ENCODE assay signal across 8 cellular contexts in the genomic region with DNA sequence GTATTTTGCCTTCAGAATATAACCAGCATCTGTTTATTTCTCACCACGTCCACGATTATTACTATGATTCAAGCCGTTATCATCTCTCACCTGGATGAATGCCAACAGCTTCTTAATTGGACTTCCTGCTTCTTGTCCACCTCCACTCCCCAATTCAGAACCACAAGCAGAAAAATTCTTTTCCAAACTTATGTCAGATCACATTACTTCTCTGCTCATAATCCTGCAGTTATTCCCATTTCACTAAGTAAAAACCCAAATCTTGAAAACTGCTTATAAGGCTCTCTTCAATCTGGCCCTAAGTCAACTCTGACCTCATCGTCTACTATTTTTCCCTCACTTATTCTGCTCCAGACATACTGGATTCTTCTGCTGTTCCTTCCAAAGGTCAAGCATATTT. TPM values are rescaled to one million over a fixed set of nuclear protein-coding genes. Genes with fewer than 3 reads are reported as not detected.
DNase-seq lines count a peak whose midpoint lies in the region; ATAC-seq, FAIRE-seq and TF ChIP-seq lines count a peak whose summit lies in the region.

No MANE protein-coding gene starts in this region.

- peak overlapping the region; percentile 92 for H3K4me2 ChIP-seq in HepG2 (ENCODE audit: low read depth, low read length)

- no peaks in the 10 kb centered on the region for H4K20me1 ChIP-seq in HepG2 (ENCODE audit: insufficient read depth, low read length)

- 0 out of 2 replicates have a peak overlapping the region, but pooled peaks have one; percentile 97 for H3K9ac ChIP-seq in HepG2 (ENCODE audit: insufficient read depth, low read depth, low read length)

- CTCF ChIA-PET in HepG2 (lab: Yijun Ruan, JAX; ENCODE audit: low intra/inter-chr PET ratio, low total read pairs), result interaction anchor here (1.3 to 1.5 kb wide), 3 partner anchors 13 to 516 kb away, joined by 4 to 11 read pairs (median 5); no protein-coding TSS in a partner anchor

- no peak overlapping the region for H2AFZ ChIP-seq in HepG2 (ENCODE audit: low read length)

- H3K27me3 ChIP-seq in HepG2 (ENCODE audit: control insufficient read depth in 1 of 2, insufficient read depth in 2 of 2, low read length in 2 of 2) (no peaks in the 10 kb centered on the region; a peak in 1 of 5 replicates), right lobe of liver (no peaks in the 10 kb centered on the region)

- TF ChIP-seq CTCF in HepG2 (CRISPR knock-in tag; IDR thresholded peaks at IDR 0.05) (no peak), right lobe of liver (IDR thresholded peaks at IDR 0.05) (no peak), astrocyte of the cerebellum (IDR thresholded peaks at IDR 0.05; ENCODE audit: low read depth, low read length, missing control alignments) (no peak), lower leg skin (IDR thresholded peaks at IDR 0.05) (no peak)

- no TSS peak for BruUV-seq in HepG2 (replicated peaks; lab: Mats Ljungman, UMichigan)

- no peak for ATAC-seq in HepG2
- ATAC-seq in right lobe of liver, result no peak
- ATAC-seq in GM19324 (IDR thresholded peaks at IDR 0.05; ENCODE audit: low FRiP score, unreplicated experiment), result no peak

- H3K36me3 ChIP-seq in HepG2 (replicated peaks in 1 of 2; ENCODE audit: control insufficient read depth in 1 of 2, insufficient read depth in 2 of 2, low read length in 2 of 2), result 0 out of 5 replicates have a peak, but pooled peaks cover 0 to 4% of the 10 kb centered on the region in 2 experiments
- H3K36me3 ChIP-seq in right lobe of liver, result no peaks in the 10 kb centered on the region

- peaks cover 24% of the 10 kb centered on the region for H3K4me1 ChIP-seq in HepG2 (ENCODE audit: insufficient read depth, low read length)
- peaks cover 0 to 12% (median 6%) of the 10 kb centered on the region in 4 donors for H3K4me1 ChIP-seq in right lobe of liver

- intact Hi-C loops in HepG2 (cut with micrococcal nuclease; ENCODE audit: unreplicated experiment) (no loop called here), right lobe of liver (cut with DNase I) (no loop called here), lower leg skin (cut with DNase I; ENCODE audit: low total_unique reads) (no loop called here)

- in situ Hi-C loops in HepG2 (cut with HindIII; ENCODE audit: extremely low pct_ligation_motif_present, low pct_unique_long_range_greater_than_20kb), result no loop called here
- in situ Hi-C loops in astrocyte of the cerebellum (cut with HindIII; ENCODE audit: low sequenced_read_pairs), result no loop called here

- no peak for DNase-seq in HepG2 (ENCODE audit: low spot score)
- no peak for DNase-seq in right lobe of liver
- peak; percentile 31 for DNase-seq in astrocyte of the cerebellum (ENCODE audit: low read depth)
- peak; percentile 65 for DNase-seq in kidney glomerular epithelial cell (lab: John Stamatoyannopoulos, UW)
- no peak for DNase-seq in inferior parietal cortex (ENCODE audit: extremely low spot score)
- DNase-seq in lower leg skin (ENCODE audit: low spot score in 2 of 2), result no peak
- DNase-seq in activated CD4-positive, CD25-positive, alpha-beta regulatory T cell treated with anti-CD3 and anti-CD28 coated beads, Interleukin-2, amount 50 U/mL, for 72 hours, result no peak

- TF ChIP-seq EP300 in HepG2 (IDR thresholded peaks at IDR 0.05; ENCODE audit: low read depth in 2 of 2, low read length in 2 of 2), result no peak
- no peak for TF ChIP-seq EP300 in HepG2 (CRISPR knock-in tag; IDR thresholded peaks at IDR 0.05; ENCODE audit: borderline replicate concordance)

- TF ChIP-seq POLR2A in HepG2 (IDR thresholded peaks at IDR 0.05; ENCODE audit: insufficient read depth in 1 of 2, low read depth in 2 of 2, low read length in 2 of 2) (no peak), right lobe of liver (IDR thresholded peaks at IDR 0.05) (no peak), lower leg skin (IDR thresholded peaks at IDR 0.05) (no peak)

- H3K27ac ChIP-seq in HepG2 (ENCODE audit: extremely low read length, insufficient read depth, low read length) (no peak overlapping the region), right lobe of liver (peak overlapping the region in 1 of 3 donors; percentile 96)

- H3K79me2 ChIP-seq in HepG2 (ENCODE audit: insufficient read depth, low read length), result peaks cover 45% of the 10 kb centered on the region

- no peak for FAIRE-seq in HepG2 (lab: Jason Lieb, UNC)

- WGBS in HepG2 (ENCODE audit: low lambda C conversion rate), result 76% methylated on average over 4 of the region's 4 CpGs
- 19% methylated on average over 4 of the region's 4 CpGs for WGBS in right lobe of liver (ENCODE audit: insufficient coverage, low coverage, low lambda C conversion rate, missing lambda C conversion rate)
- WGBS in lower leg skin, 2 donors, result 12 to 23% methylated on average over 4 of the region's 4 CpGs

- H3K9me3 ChIP-seq in HepG2 (ENCODE audit: low read length) (0 out of 2 replicates have a peak, but pooled peaks cover under 1% of the 10 kb centered on the region), right lobe of liver (no peaks in the 10 kb centered on the region)

- peak overlapping the region; percentile 70 to 95 (median 78); a peak in 3 of 6 replicates for H3K4me3 ChIP-seq in HepG2 (replicated peaks in 1 of 3; ENCODE audit: insufficient read depth in 1 of 3, low read depth in 2 of 3, low read length in 3 of 3)
- peak overlapping the region in 1 of 3 donors; percentile 87 for H3K4me3 ChIP-seq in right lobe of liver
- peak overlapping the region; percentile 95 for H3K4me3 ChIP-seq in astrocyte of the cerebellum (ENCODE audit: low read depth, low read length)
- no peak overlapping the region for H3K4me3 ChIP-seq in lower leg skin (ENCODE audit: low read depth, poor library complexity, severe bottlenecking)

- no peak for TF ChIP-seq RAD21 in HepG2 (CRISPR knock-in tag; IDR thresholded peaks at IDR 0.05)

- POLR2A ChIA-PET in HepG2 (lab: Yijun Ruan, JAX), result no interaction called here

TF ChIP-seq in HepG2, 621 proteins besides CTCF, POLR2A, EP300 and RAD21:
- TF ChIP-seq POGZ (CRISPR knock-in tag; IDR thresholded peaks at IDR 0.05) (no peak), NCOR1 (IDR thresholded peaks at IDR 0.05; ENCODE audit: borderline replicate concordance, low read length) (no peak), THYN1 (CRISPR knock-in tag; IDR thresholded peaks at IDR 0.05; ENCODE audit: borderline replicate concordance, low read depth) (no peak), RNF2 (conservative IDR thresholded peaks at IDR 0.05; ENCODE audit: low read depth) (no peak), ZNF775 (CRISPR knock-in tag; IDR thresholded peaks at IDR 0.05; ENCODE audit: borderline replicate concordance) (no peak), REXO4 (CRISPR knock-in tag; IDR thresholded peaks at IDR 0.05; ENCODE audit: borderline replicate concordance) (no peak), ZNF766 (CRISPR knock-in tag; IDR thresholded peaks at IDR 0.05; ENCODE audit: borderline replicate concordance) (no peak), NRL (CRISPR knock-in tag; IDR thresholded peaks at IDR 0.05; ENCODE audit: borderline replicate concordance) (no peak), ZNF432 (CRISPR knock-in tag; IDR thresholded peaks at IDR 0.05; ENCODE audit: borderline replicate concordance) (no peak), HIVEP1 (CRISPR knock-in tag; IDR thresholded peaks at IDR 0.05) (no peak)

RNA-seq across cellular contexts. Expression of a gene that starts 2.0 kb away (rescaled TPM):
- total RNA-seq in HepG2 (2016; rRNA removed; fragmentation: Illumina TruSeq; extraction: Trizol), result 13.9 and 16.2 TPM in 2 replicates
- 2.1 and 4.7 TPM in 2 replicates for total RNA-seq in HepG2 (2016; cell fraction: cytosol; rRNA removed; fragmentation: Illumina TruSeq; extraction: Trizol; ENCODE audit: low read depth)
- 15.3 and 15.7 TPM in 2 replicates for total RNA-seq in HepG2 (2016; cell fraction: insoluble cytoplasmic fraction; rRNA removed; fragmentation: Illumina TruSeq; extraction: Trizol)
- 6.4 and 7.1 TPM in 2 replicates for total RNA-seq in HepG2 (2016; cell fraction: membrane; rRNA removed; fragmentation: Illumina TruSeq; extraction: Trizol)
- 15.0 and 16.0 TPM in 2 replicates for total RNA-seq in HepG2 (2016; cell fraction: nucleus; rRNA removed; fragmentation: Illumina TruSeq; extraction: Trizol)
- polyA plus RNA-seq in HepG2 (2011; rRNA removed), result 10.0 and 11.4 TPM in 2 replicates
- polyA plus RNA-seq in HepG2 (2011; cell fraction: cytosol; rRNA removed), result 3.6 and 4.8 TPM in 2 replicates
- polyA plus RNA-seq in HepG2 (2011; cell fraction: nucleus; rRNA removed), result 34.2 and 41.9 TPM in 2 replicates
- 10.3 and 12.9 TPM in 2 replicates for polyA plus RNA-seq in HepG2 (2012)
- polyA plus RNA-seq in HepG2 (2016; cell fraction: cytosol; fragmentation: Illumina TruSeq; extraction: Trizol; ENCODE audit: low read depth), result 0.71 and 0.82 TPM in 2 replicates
- polyA plus RNA-seq in HepG2 (2016; cell fraction: insoluble cytoplasmic fraction; fragmentation: Illumina TruSeq; extraction: Trizol; ENCODE audit: low read depth), result 14.1 and 15.2 TPM in 2 replicates
- 2.0 and 2.4 TPM in 2 replicates for polyA plus RNA-seq in HepG2 (2016; cell fraction: membrane; fragmentation: Illumina TruSeq; extraction: Trizol; ENCODE audit: low read depth)
- polyA plus RNA-seq in HepG2 (2016; cell fraction: nucleus; fragmentation: Illumina TruSeq; extraction: Trizol; ENCODE audit: insufficient read depth, low read depth), result 28.5 and 29.3 TPM in 2 replicates
- polyA minus RNA-seq in HepG2 (2011; rRNA and poly(A)+ RNA removed; ENCODE audit: low replicate concordance), result 5.5 and 7.3 TPM in 2 replicates
- 4.3 and 5.8 TPM in 2 replicates for polyA minus RNA-seq in HepG2 (2011; cell fraction: cytosol; rRNA and poly(A)+ RNA removed)
- polyA minus RNA-seq in HepG2 (2011; cell fraction: nucleus; rRNA and poly(A)+ RNA removed), result 21.1 and 23.1 TPM in 2 replicates
- total RNA-seq in right lobe of liver, result 10 to 100 TPM in 4 of 6 experiments, 1 to 10 TPM in 2; 7.5 to 12.5 (median 10.6) TPM
- total RNA-seq in lower leg skin, result 10 to 100 TPM in 2 of 4 donors, 1 to 10 TPM in 2; 7.8 to 39.1 (median 10.1) TPM

Comparison
In these comparisons a context has a peak if more than half of its experiments do, and no peak if none do; other contexts are left out.
1. DNase-seq: peak in astrocyte of the cerebellum (single experiment) and kidney glomerular epithelial cell (single experiment); none in HepG2 (single experiment), right lobe of liver (0 of 3), inferior parietal cortex (single experiment), lower leg skin (0 of 2) and activated CD4-positive, CD25-positive, alpha-beta regulatory T cell treated with anti-CD3 and anti-CD28 coated beads, Interleukin-2, amount 50 U/mL, for 72 hours (single experiment).